Comparison of ENCODE assay signal across 16 cellular contexts in the genomic region with DNA sequence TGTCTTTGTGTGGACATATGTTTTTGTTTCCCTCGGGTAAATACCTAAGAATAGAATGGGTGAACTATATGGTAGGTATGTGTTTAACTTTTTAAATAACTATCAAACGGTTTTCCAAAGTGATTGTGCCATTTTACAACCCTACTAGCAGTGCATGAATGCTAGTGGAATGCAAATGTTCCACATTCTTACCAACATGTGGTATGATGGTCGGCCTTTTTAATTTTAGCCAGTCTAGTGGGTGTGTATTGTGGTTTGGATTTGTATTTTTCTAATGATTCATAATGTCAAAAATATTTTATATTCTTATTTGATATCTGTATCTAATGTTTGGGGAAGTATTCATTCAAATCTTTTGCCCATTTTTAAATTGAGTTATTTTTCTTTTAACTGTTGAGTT.
A peak's percentile ranks its signal among the peaks of the same experiment; 100 is the strongest.
DNase-seq lines count a peak whose midpoint lies in the region; ATAC-seq and TF ChIP-seq lines count a peak whose summit lies in the region.
"Had no signal": no experiment of that assay in that cellular context is flagged by ENCODE, and none has a peak within 500 bp of the region (broad histone marks: within the 10 kb centered on the region; RNA-seq: fewer than 3 reads in every experiment).

No MANE protein-coding gene starts in this region.

- peaks cover 29% of the 10 kb centered on the region for H3K4me1 Mint-ChIP-seq in HFFc6 (ENCODE audit: low read depth)

- no peak for ATAC-seq in GM19452 (IDR thresholded peaks at IDR 0.05; ENCODE audit: unreplicated experiment)
- ATAC-seq: A549, lower lobe of right lung had no signal

- peaks cover 15% of the 10 kb centered on the region; the same call in 1 of the 2 replicates for H3K27me3 Mint-ChIP-seq in HFFc6 (ENCODE audit: insufficient read depth)
- H3K27me3 Mint-ChIP-seq: activated CD4-positive, alpha-beta memory T cell treated with anti-CD3 and anti-CD28 coated beads for 36 hours had no signal

- DNase-seq in AG04449 (ENCODE audit: low read depth, low spot score) (peak; percentile 74), HFFc6 (peak; percentile 85), amniotic epithelial cell (ENCODE audit: low read depth) (peak; percentile 62), fibroblast of villous mesenchyme (ENCODE audit: low read depth) (peak; percentile 28), DMS79 (lab: John Stamatoyannopoulos, UW) (no peak), GDM1 (lab: John Stamatoyannopoulos, UW) (no peak)
- no peak for DNase-seq in stimulated activated CD4-positive, alpha-beta T cell treated with anti-CD3 and anti-CD28 coated beads, Interleukin-12 subunit alpha, Interleukin-12 subunit beta, amount 100 ng/mL, for 4 hours
- DNase-seq: activated CD4-positive, alpha-beta memory T cell treated with anti-CD3 and anti-CD28 coated beads for 36 hours; activated effector memory CD4-positive, alpha-beta T cell treated with Interleukin-2 at 50 U/mL for 16 hours; lower lobe of right lung; NCI-H2081; SHP77; substantia nigra had no signal

- no peak for TF ChIP-seq CTCF in AG04449 (IDR thresholded peaks at IDR 0.05; ENCODE audit: insufficient read depth, low read length, missing control alignments)
- no peak for TF ChIP-seq CTCF in HFFc6 (IDR thresholded peaks at IDR 0.05)
- TF ChIP-seq CTCF in fibroblast of villous mesenchyme (IDR thresholded peaks at IDR 0.05; ENCODE audit: insufficient read depth, low read depth, low read length), result no peak

- CTCF ChIA-PET in AG04449 (lab: Yijun Ruan, JAX), result interaction anchor here (0.9 kb wide), 1 partner anchor 276 kb away, joined by 3 read pairs; no protein-coding TSS in a partner anchor

- POLR2A ChIA-PET in AG04449 (lab: Yijun Ruan, JAX), result no interaction called here

- peaks cover 13% of the 10 kb centered on the region for H3K36me3 Mint-ChIP-seq in HFFc6 (ENCODE audit: low read depth)
- H3K36me3 Mint-ChIP-seq: activated CD4-positive, alpha-beta memory T cell treated with anti-CD3 and anti-CD28 coated beads for 36 hours had no signal

- H3K9me3 Mint-ChIP-seq in HFFc6, result peaks cover 11% of the 10 kb centered on the region

- no peak overlapping the region for H3K27ac Mint-ChIP-seq in HFFc6
- H3K27ac Mint-ChIP-seq: activated CD4-positive, alpha-beta memory T cell treated with anti-CD3 and anti-CD28 coated beads for 36 hours had no signal

- H3K4me3 ChIP-seq in AG04449 (ENCODE audit: low read depth, low read length) (no peak overlapping the region), fibroblast of villous mesenchyme (ENCODE audit: low read depth, low read length) (no peak overlapping the region)
- H3K4me3 ChIP-seq: A549, cardiac muscle cell, lower lobe of right lung had no signal

- no peak overlapping the region for H3K4me3 Mint-ChIP-seq in HFFc6
- H3K4me3 Mint-ChIP-seq: activated CD4-positive, alpha-beta memory T cell treated with anti-CD3 and anti-CD28 coated beads for 36 hours had no signal

Comparison
In these comparisons a context has a peak if more than half of its experiments do, and no peak if none do; other contexts are left out.
1. DNase-seq: peak in AG04449 (single experiment), HFFc6 (single experiment), amniotic epithelial cell (single experiment) and fibroblast of villous mesenchyme (single experiment); none in DMS79 (single experiment), GDM1 (single experiment) and stimulated activated CD4-positive, alpha-beta T cell treated with anti-CD3 and anti-CD28 coated beads, Interleukin-12 subunit alpha, Interleukin-12 subunit beta, amount 100 ng/mL, for 4 hours (single experiment).